In the genomic region with DNA sequence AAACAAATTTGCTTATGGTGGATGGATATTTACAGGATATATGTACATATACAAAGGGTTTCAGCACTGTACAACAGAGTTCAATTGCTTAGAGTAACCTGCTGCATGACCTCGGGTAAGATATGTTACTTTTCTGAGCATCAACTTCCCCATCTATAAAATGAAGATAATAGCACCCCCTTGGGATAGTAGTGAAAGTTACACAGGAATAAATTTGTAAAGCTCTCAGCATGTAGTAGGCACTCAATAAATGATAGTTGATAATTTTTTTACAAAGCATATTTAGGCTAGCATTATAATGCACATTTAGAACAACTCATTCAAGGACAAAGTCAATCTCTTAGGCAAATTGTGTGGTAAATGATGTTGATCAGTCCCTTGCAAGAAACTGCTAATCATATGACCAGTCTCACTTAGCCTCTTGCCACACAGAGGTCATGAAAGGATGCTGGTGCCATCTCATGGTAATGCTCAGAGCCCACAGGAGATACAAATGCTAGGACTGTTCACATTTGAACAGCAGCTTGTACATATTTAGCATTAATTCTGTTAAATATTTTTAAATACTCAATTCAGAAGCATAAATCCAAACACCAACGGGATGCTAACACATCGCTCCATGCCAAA, we compare ENCODE assay signal across 10 cellular contexts.
DNase-seq lines count a peak whose midpoint lies in the region; ATAC-seq and TF ChIP-seq lines count a peak whose summit lies in the region.
"Had no signal": no experiment of that assay in that cellular context is flagged by ENCODE, and none has a peak within 500 bp of the region (broad histone marks: within the 10 kb centered on the region; RNA-seq: fewer than 3 reads in every experiment).

No MANE protein-coding gene starts in this region.

- no peak overlapping the region for H3K23ac ChIP-seq in H9 (ENCODE audit: insufficient read length, low read depth, low read length)

- no peak overlapping the region for H3K4ac ChIP-seq in H9 (ENCODE audit: low read depth, low read length)

- H3K18ac ChIP-seq in H9 (ENCODE audit: insufficient read length, low read depth, low read length): no peak overlapping the region

- H3K9me3 ChIP-seq in H9 (ENCODE audit: control insufficient read depth, low read depth, low read length) (no peaks in the 10 kb centered on the region), RWPE2 (ENCODE audit: severe bottlenecking) (no peaks in the 10 kb centered on the region)
- H3K9me3 ChIP-seq in CD8-positive, alpha-beta memory T cell (ENCODE audit: low read length): no peaks in the 10 kb centered on the region

- WGBS in H9 (ENCODE audit: extremely low coverage, insufficient read length, low lambda C conversion rate): no CpG with 5 or more reads among the region's 3 CpGs

- peaks cover 6 to 22% of the 10 kb centered on the region in 2 experiments; a peak in 4 of 5 replicates for H3K9me3 Mint-ChIP-seq in H9
- H3K9me3 Mint-ChIP-seq in activated T-cell treated with anti-CD3 and anti-CD28 coated beads, Interleukin-2, amount 50 U/mL, for 24 hours: peaks cover 11% of the 10 kb centered on the region
- H3K9me3 Mint-ChIP-seq in CD8-positive, alpha-beta memory T cell: peaks cover 0 to 6% (median 0%) of the 10 kb centered on the region in 5 donors

- no peak overlapping the region for H2BK20ac ChIP-seq in H9 (ENCODE audit: low read depth, low read length, poor library complexity, severe bottlenecking)

- no peak overlapping the region for H3T11ph ChIP-seq in H9 (ENCODE audit: low read length)

- no peaks in the 10 kb centered on the region for H3K23me2 ChIP-seq in H9 (ENCODE audit: insufficient read length, low read depth, low read length, poor library complexity, severe bottlenecking)

- no peak overlapping the region for H3K9ac ChIP-seq in H9 (ENCODE audit: extremely low read depth, insufficient read length, low read length)

- no peaks in the 10 kb centered on the region for H3K27me3 ChIP-seq in H9 (ENCODE audit: insufficient read depth, low read length)
- H3K27me3 ChIP-seq in RWPE2 (ENCODE audit: insufficient read depth, poor library complexity, severe bottlenecking): no peaks in the 10 kb centered on the region
- no peaks in the 10 kb centered on the region for H3K27me3 ChIP-seq in CD8-positive, alpha-beta memory T cell (ENCODE audit: insufficient read depth, low read length, poor library complexity, severe bottlenecking)

- no peak overlapping the region for H2BK120ac ChIP-seq in H9 (ENCODE audit: low read depth, low read length, poor library complexity, severe bottlenecking)

- H3K79me2 ChIP-seq in H9 (ENCODE audit: insufficient read depth, low read length): peaks cover 2% of the 10 kb centered on the region; the same call in 1 of the 2 replicates

- no peak overlapping the region for H3K27ac ChIP-seq in H9 (ENCODE audit: insufficient read length, low read depth, low read length)
- H3K27ac ChIP-seq in RWPE2 (ENCODE audit: poor library complexity, severe bottlenecking): no peak overlapping the region
- no peak overlapping the region for H3K27ac ChIP-seq in CD8-positive, alpha-beta memory T cell (ENCODE audit: low read depth, low read length)

- H3K4me3 Mint-ChIP-seq in H9: no peak overlapping the region
- H3K4me3 Mint-ChIP-seq in activated T-cell treated with anti-CD3 and anti-CD28 coated beads, Interleukin-2, amount 50 U/mL, for 24 hours: no peak overlapping the region
- no peak overlapping the region for H3K4me3 Mint-ChIP-seq in CD8-positive, alpha-beta memory T cell

- H4K8ac ChIP-seq in H9 (replicated peaks; ENCODE audit: insufficient read length, low read depth, low read length): no peak overlapping the region

- H2AK5ac ChIP-seq in H9 (ENCODE audit: insufficient read length, low read length): no peak overlapping the region

- H3K27ac Mint-ChIP-seq in H9: no peak overlapping the region
- H3K27ac Mint-ChIP-seq in activated T-cell treated with anti-CD3 and anti-CD28 coated beads, Interleukin-2, amount 50 U/mL, for 24 hours: no peak overlapping the region
- no peak overlapping the region for H3K27ac Mint-ChIP-seq in CD8-positive, alpha-beta memory T cell

- no peaks in the 10 kb centered on the region for H3K27me3 Mint-ChIP-seq in H9 (ENCODE audit: low read depth)
- H3K27me3 Mint-ChIP-seq in activated T-cell treated with anti-CD3 and anti-CD28 coated beads, Interleukin-2, amount 50 U/mL, for 24 hours: no peaks in the 10 kb centered on the region
- no peaks in the 10 kb centered on the region for H3K27me3 Mint-ChIP-seq in CD8-positive, alpha-beta memory T cell

- H2BK5ac ChIP-seq in H9 (ENCODE audit: insufficient read length, low read length): no peak overlapping the region

- ATAC-seq in RWPE2 (ENCODE audit: low read depth) (no peak), HG03039 (IDR thresholded peaks at IDR 0.05; ENCODE audit: unreplicated experiment) (no peak)
- ATAC-seq: sciatic nerve had no signal

- POLR2A ChIA-PET in CD8-positive, alpha-beta memory T cell (lab: Charles Lee): no interaction called here

- peaks cover 7% of the 10 kb centered on the region for H3K4me1 ChIP-seq in H9 (ENCODE audit: insufficient read depth, low read length)
- no peaks in the 10 kb centered on the region for H3K4me1 ChIP-seq in RWPE2 (ENCODE audit: insufficient read depth, poor library complexity, severe bottlenecking)
- H3K4me1 ChIP-seq in CD8-positive, alpha-beta memory T cell (ENCODE audit: insufficient read depth, low read length): no peaks in the 10 kb centered on the region

- DNase-seq in ACHN (peak; percentile 6), H9 (no peak), RWPE2 (ENCODE audit: low spot score) (no peak), fibroblast of pulmonary artery (ENCODE audit: low read depth) (no peak)
- no peak for DNase-seq in activated T-cell treated with anti-CD3 and anti-CD28 coated beads, Interleukin-2, amount 50 U/mL, for 1 hour
- no peak for DNase-seq in activated T-cell treated with anti-CD3 and anti-CD28 coated beads, Interleukin-2, amount 50 U/mL, for 24 hours
- DNase-seq in CD8-positive, alpha-beta memory T cell: no peak

- in situ Hi-C loops in ACHN (cut with HindIII; ENCODE audit: low pct_ligation_motif_present, low pct_unique_long_range_greater_than_20kb, low sequenced_read_pairs): no loop called here

- no peak overlapping the region for H4K91ac ChIP-seq in H9 (ENCODE audit: insufficient read length, low read depth, low read length)

- H4K5ac ChIP-seq in H9 (ENCODE audit: insufficient read length, low read depth, low read length): no peak overlapping the region

- TF ChIP-seq CTCF in H9 (conservative IDR thresholded peaks at IDR 0.05): peak; percentile 49; the same call in 2 of the 3 replicates
- TF ChIP-seq CTCF in RWPE2 (IDR thresholded peaks at IDR 0.05; ENCODE audit: poor library complexity, severe bottlenecking): peak; percentile 32
- TF ChIP-seq CTCF in fibroblast of pulmonary artery (IDR thresholded peaks at IDR 0.05; ENCODE audit: low read length, missing control alignments): peak; percentile 19

- no peak overlapping the region for H3K14ac ChIP-seq in H9 (ENCODE audit: insufficient read depth, low read length)

- H2BK15ac ChIP-seq in H9 (ENCODE audit: low read depth, low read length): no peak overlapping the region

- no peak overlapping the region for H3K4me2 ChIP-seq in H9 (ENCODE audit: insufficient read depth, insufficient read length, low read length)

- CTCF ChIA-PET in CD8-positive, alpha-beta memory T cell (lab: Charles Lee): no interaction called here

- H3K4me3 ChIP-seq in RWPE2 (ENCODE audit: severe bottlenecking) (no peak overlapping the region), fibroblast of pulmonary artery (replicated peaks; ENCODE audit: low read depth, low read length) (no peak overlapping the region)
- H3K4me3 ChIP-seq in CD8-positive, alpha-beta memory T cell (ENCODE audit: low read length): no peak overlapping the region
- H3K4me3 ChIP-seq: lung had no signal

- H2AFZ ChIP-seq in H9 (ENCODE audit: low read length): no peak overlapping the region

- no peak overlapping the region for H3K56ac ChIP-seq in H9 (ENCODE audit: insufficient read length, low read depth, low read length)

- peaks cover 6% of the 10 kb centered on the region for H3K79me1 ChIP-seq in H9 (ENCODE audit: insufficient read depth, low read depth, low read length, poor library complexity, severe bottlenecking)

- no peaks in the 10 kb centered on the region for H3K36me3 ChIP-seq in RWPE2 (ENCODE audit: low read depth)
- no peaks in the 10 kb centered on the region for H3K36me3 ChIP-seq in CD8-positive, alpha-beta memory T cell (ENCODE audit: insufficient read depth, low read length)

- peaks cover 11 to 30% (median 14%) of the 10 kb centered on the region in 3 experiments for H3K36me3 Mint-ChIP-seq in H9 (ENCODE audit: insufficient read depth in 1 of 3, low read depth in 3 of 3)
- no peaks in the 10 kb centered on the region for H3K36me3 Mint-ChIP-seq in activated T-cell treated with anti-CD3 and anti-CD28 coated beads, Interleukin-2, amount 50 U/mL, for 24 hours (ENCODE audit: low read depth)
- no peaks in the 10 kb centered on the region for H3K36me3 Mint-ChIP-seq in CD8-positive, alpha-beta memory T cell

- H3K4me1 Mint-ChIP-seq in H9: peaks cover 19 to 35% of the 10 kb centered on the region in 2 experiments
- no peaks in the 10 kb centered on the region for H3K4me1 Mint-ChIP-seq in activated T-cell treated with anti-CD3 and anti-CD28 coated beads, Interleukin-2, amount 50 U/mL, for 24 hours (ENCODE audit: low read depth)
- H3K4me1 Mint-ChIP-seq in CD8-positive, alpha-beta memory T cell: no peaks in the 10 kb centered on the region

- H2BK12ac ChIP-seq in H9 (ENCODE audit: insufficient read length, low read depth, low read length): no peak overlapping the region

- H4K20me1 ChIP-seq in H9 (ENCODE audit: control insufficient read depth, insufficient read depth, insufficient read length): no peaks in the 10 kb centered on the region
